In genomic region chr11:73652046-73652730, GRCh38 we compare ENCODE assay signal across 14 cellular contexts. TPM values are rescaled to one million over a fixed set of nuclear protein-coding genes. Genes with fewer than 3 reads are reported as not detected.
DNase-seq lines count a peak whose midpoint lies in the region; ATAC-seq, FAIRE-seq and TF ChIP-seq lines count a peak whose summit lies in the region.
"Had no signal": no experiment of that assay in that cellular context is flagged by ENCODE, and none has a peak within 500 bp of the region (broad histone marks: within the 10 kb centered on the region; RNA-seq: fewer than 3 reads in every experiment).

No MANE protein-coding gene starts in this region.

- ATAC-seq in right cardiac atrium (peak in 1 of 2 donors; percentile 28), GM21723 (IDR thresholded peaks at IDR 0.05; ENCODE audit: unreplicated experiment) (no peak)
- ATAC-seq: T-helper 17 cell had no signal

- H3K9me3 ChIP-seq in right cardiac atrium (ENCODE audit: control insufficient read depth, low read length): no peaks in the 10 kb centered on the region
- no peaks in the 10 kb centered on the region for H3K9me3 ChIP-seq in left ventricle myocardium inferior (replicated peaks)
- no peaks in the 10 kb centered on the region for H3K9me3 ChIP-seq in mesodermal cell (ENCODE audit: control insufficient read depth, low read length)
- H3K9me3 ChIP-seq in spleen: no peaks in the 10 kb centered on the region
- H3K9me3 ChIP-seq: esophagus muscularis mucosa had no signal

- no peaks in the 10 kb centered on the region for H3K27me3 Mint-ChIP-seq in activated CD4-positive, alpha-beta memory T cell treated with anti-CD3 and anti-CD28 coated beads, Interleukin-2, amount 10 ng/mL, durations not matched to agents 7 days and 5 days
- H3K27me3 Mint-ChIP-seq: T-helper 17 cell had no signal

- DNase-seq in right cardiac atrium (peak in 2 of 3 donors; percentile 36 to 62), left ventricle myocardium inferior (no peak), spleen (no peak), GM12892 (ENCODE audit: insufficient read length) (no peak)
- DNase-seq in activated CD4-positive, alpha-beta memory T cell treated with anti-CD3 and anti-CD28 coated beads, Interleukin-2, amount 10 ng/mL, durations not matched to agents 7 days and 5 days: no peak
- DNase-seq: aorta, EL, T-helper 17 cell had no signal

- no peaks in the 10 kb centered on the region for H3K36me3 Mint-ChIP-seq in activated CD4-positive, alpha-beta memory T cell treated with anti-CD3 and anti-CD28 coated beads, Interleukin-2, amount 10 ng/mL, durations not matched to agents 7 days and 5 days (ENCODE audit: low read depth)

- POLR2A ChIA-PET in activated CD4-positive, alpha-beta memory T cell treated with anti-CD3 and anti-CD28 coated beads, Interleukin-2, amount 10 ng/mL, durations not matched to agents 7 days and 5 days (lab: Charles Lee): no interaction called here

- intact Hi-C loops in right cardiac atrium (cut with DNase I): loop anchor here in 2 of 4 donors (10.0 kb wide), 1 partner anchor 247 kb away; no protein-coding TSS in a partner anchor
- intact Hi-C loops in left ventricle myocardium inferior (cut with micrococcal nuclease): no loop called here
- intact Hi-C loops in spleen (cut with DNase I; ENCODE audit: low total_unique reads): no loop called here

- peaks cover 8% of the 10 kb centered on the region for H3K4me1 Mint-ChIP-seq in activated CD4-positive, alpha-beta memory T cell treated with anti-CD3 and anti-CD28 coated beads, Interleukin-2, amount 10 ng/mL, durations not matched to agents 7 days and 5 days

- no peaks in the 10 kb centered on the region for H3K27me3 ChIP-seq in right cardiac atrium (ENCODE audit: control insufficient read depth, insufficient read depth)
- no peaks in the 10 kb centered on the region for H3K27me3 ChIP-seq in left ventricle myocardium inferior (ENCODE audit: low read depth)
- no peaks in the 10 kb centered on the region for H3K27me3 ChIP-seq in spleen (replicated peaks in 1 of 7)
- H3K27me3 ChIP-seq: esophagus muscularis mucosa had no signal

- no peak for FAIRE-seq in GM12892 (lab: Jason Lieb, UNC)
- FAIRE-seq: islet of Langerhans had no signal

- H3K27ac Mint-ChIP-seq in activated CD4-positive, alpha-beta memory T cell treated with anti-CD3 and anti-CD28 coated beads, Interleukin-2, amount 10 ng/mL, durations not matched to agents 7 days and 5 days: no peak overlapping the region

- no peaks in the 10 kb centered on the region for H3K36me3 ChIP-seq in left ventricle myocardium inferior
- no peaks in the 10 kb centered on the region for H3K36me3 ChIP-seq in mesodermal cell (ENCODE audit: control insufficient read depth, insufficient read depth, low read length)
- no peaks in the 10 kb centered on the region for H3K36me3 ChIP-seq in spleen

- no peak overlapping the region for H3K4me3 Mint-ChIP-seq in activated CD4-positive, alpha-beta memory T cell treated with anti-CD3 and anti-CD28 coated beads, Interleukin-2, amount 10 ng/mL, durations not matched to agents 7 days and 5 days
- H3K4me3 Mint-ChIP-seq: T-helper 17 cell had no signal

- no peaks in the 10 kb centered on the region for H3K9me3 Mint-ChIP-seq in activated CD4-positive, alpha-beta memory T cell treated with anti-CD3 and anti-CD28 coated beads, Interleukin-2, amount 10 ng/mL, durations not matched to agents 7 days and 5 days

- H3K27ac ChIP-seq in right cardiac atrium (ENCODE audit: low read length) (no peak overlapping the region), left ventricle myocardium inferior (replicated peaks) (no peak overlapping the region), cingulate gyrus (ENCODE audit: low read depth, low read length) (peak overlapping the region; percentile 99), mesodermal cell (ENCODE audit: low read depth, low read length, severe bottlenecking) (peak overlapping the region; percentile 76), spleen (no peak overlapping the region)
- H3K27ac ChIP-seq: parathyroid adenoma had no signal

- TF ChIP-seq POLR2A in spleen (IDR thresholded peaks at IDR 0.05) (no peak), GM12892 (IDR thresholded peaks at IDR 0.05; ENCODE audit: low read depth, low read length) (no peak)

- H3K4me1 ChIP-seq in right cardiac atrium (ENCODE audit: control insufficient read depth, insufficient read depth, low read length) (no peaks in the 10 kb centered on the region), left ventricle myocardium inferior (peaks cover 5% of the 10 kb centered on the region), mesodermal cell (ENCODE audit: control insufficient read depth, insufficient read depth, low read length, poor library complexity, severe bottlenecking) (peaks cover 23% of the 10 kb centered on the region), spleen (peaks cover 0 to 12% (median 9%) of the 10 kb centered on the region in 6 donors)
- H3K4me1 ChIP-seq: parathyroid adenoma had no signal

- H3K4me3 ChIP-seq in right cardiac atrium (ENCODE audit: low read length) (no peak overlapping the region), left ventricle myocardium inferior (no peak overlapping the region), mesodermal cell (ENCODE audit: extremely low read depth, insufficient read depth, low read length, poor library complexity, severe bottlenecking) (no peak overlapping the region), spleen (no peak overlapping the region)
- H3K4me3 ChIP-seq: esophagus muscularis mucosa had no signal

- TF ChIP-seq CTCF in left ventricle myocardium inferior (IDR thresholded peaks at IDR 0.05; ENCODE audit: borderline replicate concordance): no peak
- no peak for TF ChIP-seq CTCF in spleen (IDR thresholded peaks at IDR 0.05 in 8 of 11, conservative IDR thresholded peaks at IDR 0.05 in 3 of 11)

- CTCF ChIA-PET in activated CD4-positive, alpha-beta memory T cell treated with anti-CD3 and anti-CD28 coated beads, Interleukin-2, amount 10 ng/mL, durations not matched to agents 7 days and 5 days (lab: Charles Lee): no interaction called here

- 56% methylated on average over 8 of the region's 8 CpGs for WGBS in right cardiac atrium
- WGBS in mesodermal cell (ENCODE audit: insufficient coverage in 2 of 2), 2 experiments: 38 to 54% methylated on average over 4 of the region's 8 CpGs
- WGBS in spleen, 5 donors: 61 to 81% (median 70%) methylated on average over 7 to 8 of the region's 8 CpGs

RNA-seq across cellular contexts. Expression of gene PLEKHB1, which starts 5.8 kb away (rescaled TPM):
- total RNA-seq in right cardiac atrium (10 to 100 TPM; 11.7 to 31.5 (median 19.9) TPM), left ventricle myocardium inferior (22.4 TPM), spleen (10 to 100 TPM in 3 of 7 donors, 1 to 10 TPM in 4; 2.0 to 12.3 (median 8.1) TPM)
- polyA plus RNA-seq in right cardiac atrium (15.6 TPM), spleen (1 to 10 TPM; 3.6 to 8.3 (median 3.7) TPM)
- 12.5 TPM for polyA plus RNA-seq in mesodermal cell (2013, experiment 1 of 2)
- polyA plus RNA-seq in mesodermal cell (2013, experiment 2 of 2): 10.0 TPM
- total RNA-seq in activated CD4-positive, alpha-beta memory T cell treated with anti-CD3 and anti-CD28 coated beads, Interleukin-2, amount 10 ng/mL, durations not matched to agents 7 days and 5 days: 1 to 10 TPM; 8.4 to 8.6 TPM
- polyA plus RNA-seq in GM12892 (2012; ENCODE audit: missing spikeins): 0.36 TPM

RNA-seq across cellular contexts. Expression of gene FAM168A, which starts 54.3 kb away (rescaled TPM):
- 10 to 100 TPM; 35.8 to 46.2 (median 41.2) TPM for total RNA-seq in right cardiac atrium
- 14.2 TPM for polyA plus RNA-seq in right cardiac atrium
- 28.4 TPM for total RNA-seq in left ventricle myocardium inferior
- 28.3 TPM for polyA plus RNA-seq in mesodermal cell (2013, experiment 1 of 2)
- 24.0 TPM for polyA plus RNA-seq in mesodermal cell (2013, experiment 2 of 2)
- 10 to 100 TPM; 20.8 to 33.2 (median 25.0) TPM for total RNA-seq in spleen
- 1 to 10 TPM; 2.7 to 5.1 (median 2.8) TPM for polyA plus RNA-seq in spleen
- total RNA-seq in activated CD4-positive, alpha-beta memory T cell treated with anti-CD3 and anti-CD28 coated beads, Interleukin-2, amount 10 ng/mL, durations not matched to agents 7 days and 5 days: 10 to 100 TPM; 22.2 to 24.0 TPM
- 13.5 TPM for polyA plus RNA-seq in GM12892 (2012; ENCODE audit: missing spikeins)

Comparison
In these comparisons a context has a peak if more than half of its experiments do, and no peak if none do; other contexts are left out.
1. DNase-seq: peak in right cardiac atrium (2 of 3); none in left ventricle myocardium inferior (single experiment), spleen (single experiment), activated CD4-positive, alpha-beta memory T cell treated with anti-CD3 and anti-CD28 coated beads, Interleukin-2, amount 10 ng/mL, durations not matched to agents 7 days and 5 days (single experiment) and GM12892 (single experiment).
2. H3K27ac ChIP-seq: peak in cingulate gyrus (single experiment) and mesodermal cell (single experiment); none in right cardiac atrium (single experiment), left ventricle myocardium inferior (single experiment) and spleen (0 of 8).